ENCODE assay signal across 13 cellular contexts in the genomic region with DNA sequence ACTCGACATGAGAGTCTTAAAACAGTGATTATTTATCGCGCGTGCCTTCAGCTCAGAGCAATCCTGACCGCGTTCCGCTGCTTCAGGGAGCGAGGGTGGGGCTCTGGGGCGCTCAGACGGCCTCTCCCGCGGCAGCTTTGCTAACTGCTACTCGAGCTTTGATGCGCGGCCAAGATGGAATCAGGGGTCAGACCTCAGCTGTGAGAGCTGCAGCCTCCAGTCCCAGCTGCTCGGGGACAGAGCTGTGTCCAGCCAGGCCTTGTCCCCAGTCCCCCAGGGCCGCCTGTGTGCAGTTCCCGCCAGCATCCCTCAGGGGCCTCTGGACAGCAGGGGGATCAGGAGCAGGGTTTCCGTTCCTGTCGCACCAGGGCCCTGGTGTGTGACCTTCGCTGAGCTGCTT.
"Had no signal": no experiment of that assay in that cellular context is flagged by ENCODE, and none has a peak within 500 bp of the region (broad histone marks: within the 10 kb centered on the region; RNA-seq: fewer than 3 reads in every experiment).

No MANE protein-coding gene starts in this region.

- ATAC-seq: activated T-helper 17 cell treated with anti-CD3 and anti-CD28 coated beads, Interleukin-2, amount 50 U/mL, for 72 hours; pancreas had no signal

- H3K27me3 ChIP-seq: pancreas, right atrium auricular region had no signal

- H3K4me1 ChIP-seq: left ventricle myocardium inferior, pancreas, right atrium auricular region had no signal

- DNase-seq: activated CD4-positive, alpha-beta T cell treated with anti-CD3 and anti-CD28 coated beads, Interleukin-2, amount 10 ng/mL, durations not matched to agents 7 days and 5 days; activated CD4-positive, CD25-positive, alpha-beta regulatory T cell; activated CD8-positive, alpha-beta memory T cell treated with anti-CD3 and anti-CD28 coated beads for 24 hours; activated naive CD4-positive, alpha-beta T cell treated with anti-CD3 and anti-CD28 coated beads, Interleukin-2, amount 10 ng/mL, durations not matched to agents 7 days and 5 days; islet precursor cell; left ventricle myocardium inferior; mesendoderm; pancreas; SK-N-SH; small intestine; trophoblast cell had no signal

- H3K4me3 ChIP-seq: left ventricle myocardium inferior, pancreas, right atrium auricular region had no signal

- H3K27ac ChIP-seq: left ventricle myocardium inferior, pancreas, right atrium auricular region had no signal

- H3K9me3 ChIP-seq: left ventricle myocardium inferior, pancreas, right atrium auricular region, SK-N-SH had no signal

- H3K36me3 ChIP-seq: left ventricle myocardium inferior, pancreas, right atrium auricular region had no signal
